Comparison of ENCODE assay signal across 19 cellular contexts in genomic region chr11:3044915-3045314, GRCh38.
"Had no signal": no experiment of that assay in that cellular context is flagged by ENCODE, and none has a peak within 500 bp of the region (broad histone marks: within the 10 kb centered on the region; RNA-seq: fewer than 3 reads in every experiment).

No MANE protein-coding gene starts in this region.

- H3K27ac ChIP-seq: lower lobe of right lung, upper lobe of left lung had no signal

- H3K9me3 Mint-ChIP-seq: activated naive CD4-positive, alpha-beta T cell treated with anti-CD3 and anti-CD28 coated beads for 36 hours; activated T-helper 2 cell treated with anti-CD3 and anti-CD28 coated beads, Interferon-gamma antibody, Interleukin-2, Interleukin-4, amounts not matched to agents 10 μg/mL and 5 μg/mL and 100 μg/mL, durations not matched to agents 14 hours and 24 hours and 36 hours; immature natural killer cell; nephron; WTC11 had no signal

- H3K27me3 Mint-ChIP-seq: activated CD4-positive, alpha-beta T cell treated with anti-CD3 and anti-CD28 coated beads for 36 hours; activated CD8-positive, alpha-beta memory T cell treated with anti-CD3 and anti-CD28 coated beads, Interleukin-2, amount 10 ng/mL, durations not matched to agents 7 days and 5 days had no signal

- H3K9me3 ChIP-seq: lower lobe of right lung, upper lobe of left lung had no signal

- H3K27ac Mint-ChIP-seq: activated CD4-positive, alpha-beta T cell treated with anti-CD3 and anti-CD28 coated beads for 36 hours; activated CD8-positive, alpha-beta memory T cell treated with anti-CD3 and anti-CD28 coated beads, Interleukin-2, amount 10 ng/mL, durations not matched to agents 7 days and 5 days; activated naive CD4-positive, alpha-beta T cell treated with anti-CD3 and anti-CD28 coated beads for 36 hours; immature natural killer cell; nephron; WTC11 had no signal

- H3K27me3 ChIP-seq: upper lobe of left lung had no signal

- DNase-seq: activated CD4-positive, alpha-beta T cell treated with anti-CD3 and anti-CD28 coated beads for 36 hours; activated CD4-positive, alpha-beta T cell treated with anti-CD3 and anti-CD28 coated beads, Interleukin-2, amount 50 U/mL, for 48 hours; activated CD8-positive, alpha-beta memory T cell treated with anti-CD3 and anti-CD28 coated beads, Interleukin-2, amount 10 ng/mL, durations not matched to agents 7 days and 5 days; activated naive CD4-positive, alpha-beta T cell treated with anti-CD3 and anti-CD28 coated beads for 36 hours; anterior cingulate cortex; cerebellar nuclear complex; cortex of kidney; immature natural killer cell; lower lobe of right lung; midbrain; stimulated activated CD4-positive, alpha-beta T cell treated with anti-CD3 and anti-CD28 coated beads, Interleukin-1b, Interleukin-23, amount 100 ng/mL, for 48 hours; stimulated activated CD8-positive, alpha-beta memory T cell treated with anti-CD3 and anti-CD28 coated beads, Interleukin-4, amount 100 ng/mL, for 48 hours; stimulated activated naive CD4-positive, alpha-beta T cell treated with Interleukin-2 at 50 U/mL for 16 hours; substantia nigra; SW 1271; upper lobe of left lung had no signal

- H3K4me3 Mint-ChIP-seq: activated CD4-positive, alpha-beta T cell treated with anti-CD3 and anti-CD28 coated beads for 36 hours; activated CD8-positive, alpha-beta memory T cell treated with anti-CD3 and anti-CD28 coated beads, Interleukin-2, amount 10 ng/mL, durations not matched to agents 7 days and 5 days; activated naive CD4-positive, alpha-beta T cell treated with anti-CD3 and anti-CD28 coated beads for 36 hours; immature natural killer cell; nephron; WTC11 had no signal

- H3K4me3 ChIP-seq: lower lobe of right lung, upper lobe of left lung had no signal
